18 cellular contexts compared by ENCODE assay signal in genomic region chr17:77253611-77254051, GRCh38.
DNase-seq lines count a peak whose midpoint lies in the region; ATAC-seq, FAIRE-seq and TF ChIP-seq lines count a peak whose summit lies in the region.
"Had no signal": no experiment of that assay in that cellular context is flagged by ENCODE, and none has a peak within 500 bp of the region (broad histone marks: within the 10 kb centered on the region; RNA-seq: fewer than 3 reads in every experiment).

No MANE protein-coding gene starts in this region.

- no peaks in the 10 kb centered on the region for H3K79me1 ChIP-seq in H1 (ENCODE audit: low read depth, low read length)

- no peaks in the 10 kb centered on the region for H3K9me3 Mint-ChIP-seq in mesothelial cell of epicardium
- no peaks in the 10 kb centered on the region for H3K9me3 Mint-ChIP-seq in Caco-2 (ENCODE audit: unreplicated experiment)
- H3K9me3 Mint-ChIP-seq: immature natural killer cell had no signal

- H4K8ac ChIP-seq in H1 (ENCODE audit: extremely low read depth, insufficient read depth, low read length): no peak overlapping the region

- H3K23ac ChIP-seq in H1 (ENCODE audit: insufficient read length): no peak overlapping the region

- H2AK5ac ChIP-seq in H1 (ENCODE audit: low read depth, low read length): no peak overlapping the region

- no peak for TF ChIP-seq EP300 in H1 (IDR thresholded peaks at IDR 0.05; ENCODE audit: borderline replicate concordance in 1 of 2, low read depth in 2 of 2, low read length in 2 of 2)

- no peak for FAIRE-seq in H1 (lab: Jason Lieb, UNC)
- FAIRE-seq in GM12891 (lab: Jason Lieb, UNC): no peak
- FAIRE-seq: H54 had no signal

- H3K27me3 ChIP-seq in H1 (replicated peaks in 1 of 4; ENCODE audit: control insufficient read depth in 3 of 4, extremely low read depth in 1 of 4, insufficient read depth in 3 of 4, low read length in 3 of 4): peaks cover 0 to under 1% (median 0%) of the 10 kb centered on the region in 4 experiments; a peak in 1 of 7 replicates
- no peaks in the 10 kb centered on the region for H3K27me3 ChIP-seq in Caco-2 (replicated peaks; ENCODE audit: control insufficient read depth, insufficient read depth, low read length)

- 78% methylated on average over 11 of the region's 11 CpGs; no CpG with 5 or more reads in 1 of the 2 experiments for WGBS in H1 (ENCODE audit: extremely low coverage in 1 of 2, insufficient coverage in 1 of 2, insufficient read length in 1 of 2, insufficient replicate concordance in 2 of 2, low coverage in 1 of 2, low lambda C conversion rate in 2 of 2, missing lambda C conversion rate in 1 of 2), 2 experiments

- POLR2A ChIA-PET in H1 (lab: Charles Lee; ENCODE audit: partially characterized antibody) (no interaction called here), Caco-2 (lab: Charles Lee) (no interaction called here)

- no peak overlapping the region for H2BK120ac ChIP-seq in H1 (replicated peaks; ENCODE audit: low read depth, low read length)

- H3K14ac ChIP-seq in H1 (ENCODE audit: insufficient read length): no peak overlapping the region

- H3K27me3 Mint-ChIP-seq in mesothelial cell of epicardium (ENCODE audit: low read depth) (peaks cover 11% of the 10 kb centered on the region), Caco-2 (ENCODE audit: insufficient read depth, unreplicated experiment) (peaks cover 3% of the 10 kb centered on the region)

- H4K5ac ChIP-seq in H1 (ENCODE audit: insufficient read length, low read depth, low read length): no peak overlapping the region

- peak overlapping the region; percentile 47 for H3K27ac Mint-ChIP-seq in mesothelial cell of epicardium
- no peak overlapping the region for H3K27ac Mint-ChIP-seq in Caco-2 (ENCODE audit: unreplicated experiment)
- H3K27ac Mint-ChIP-seq: immature natural killer cell had no signal

- H3K36me3 Mint-ChIP-seq in mesothelial cell of epicardium (no peaks in the 10 kb centered on the region), Caco-2 (ENCODE audit: insufficient read depth, unreplicated experiment) (peaks cover 5% of the 10 kb centered on the region)
- H3K36me3 Mint-ChIP-seq: immature natural killer cell had no signal

- DNase-seq in Daoy (ENCODE audit: low read depth) (peak; percentile 50), M059J (ENCODE audit: low read depth) (peak; percentile 69), H1 (ENCODE audit: low read depth in 1 of 2, low spot score in 2 of 2) (no peak), mesothelial cell of epicardium (ENCODE audit: low spot score in 2 of 2, unreplicated experiment in 2 of 2) (no peak), NCI-H1930 (lab: John Stamatoyannopoulos, UW) (no peak), GM12891 (ENCODE audit: insufficient read length, low spot score) (no peak), Caco-2 (no peak)
- DNase-seq: activated CD4-positive, alpha-beta T cell treated with anti-CD3 and anti-CD28 coated beads, Interleukin-2, amount 50 U/mL, for 48 hours; activated T-cell treated with anti-CD3 and anti-CD28 coated beads, Interleukin-2, amount 50 U/mL, for 48 hours; glutamatergic neuron; immature natural killer cell; NCI-H1417; nucleus accumbens; stimulated activated CD4-positive, alpha-beta T cell treated with anti-CD3 and anti-CD28 coated beads, Interleukin-4, amount 100 ng/mL, for 1 hour; stimulated activated CD8-positive, alpha-beta memory T cell treated with anti-CD3 and anti-CD28 coated beads, Interleukin-4, amount 100 ng/mL, for 48 hours had no signal

- intact Hi-C loops in Caco-2 (cut with micrococcal nuclease; ENCODE audit: unreplicated experiment): loop anchor here (10.0 kb wide), 1 partner anchor 241 kb away; no protein-coding TSS in a partner anchor

- TF ChIP-seq CTCF in H1 (IDR thresholded peaks at IDR 0.05; ENCODE audit: control extremely low read depth in 1 of 3, insufficient read depth in 1 of 3, low read depth in 1 of 3, low read length in 3 of 3): no peak
- TF ChIP-seq CTCF in mesothelial cell of epicardium (IDR thresholded peaks at IDR 0.05; ENCODE audit: unreplicated experiment): no peak
- no peak for TF ChIP-seq CTCF in Caco-2 (IDR thresholded peaks at IDR 0.05; ENCODE audit: insufficient read depth in 1 of 2, low read depth in 1 of 2, low read length in 1 of 2, severe bottlenecking in 1 of 2, unreplicated experiment in 1 of 2)

- TF ChIP-seq POLR2A in H1 (IDR thresholded peaks at IDR 0.05; ENCODE audit: control extremely low read depth in 1 of 2, low read depth in 2 of 2, low read length in 2 of 2) (no peak), GM12891 (IDR thresholded peaks at IDR 0.05; ENCODE audit: low read depth, low read length) (no peak)

- no peak overlapping the region for H3K56ac ChIP-seq in H1 (replicated peaks; ENCODE audit: insufficient read length, low read depth, low read length)

- no peak for TF ChIP-seq RAD21 in H1 (IDR thresholded peaks at IDR 0.05 in 1 of 2, conservative IDR thresholded peaks at IDR 0.05 in 1 of 2; ENCODE audit: low read depth in 2 of 2, low read length in 2 of 2)

- no peak overlapping the region for H2BK20ac ChIP-seq in H1 (ENCODE audit: low read length)

- no peaks in the 10 kb centered on the region for H3K9me3 ChIP-seq in H1 (ENCODE audit: insufficient read depth in 2 of 2, low read depth in 1 of 2, low read length in 1 of 2)
- no peaks in the 10 kb centered on the region for H3K9me3 ChIP-seq in Caco-2

- H3K27ac ChIP-seq in H1 (ENCODE audit: low read depth, low read length): no peak overlapping the region
- H3K27ac ChIP-seq: C4-2B had no signal

- no peaks in the 10 kb centered on the region for H3K79me2 ChIP-seq in H1 (ENCODE audit: control insufficient read depth in 1 of 2, insufficient read depth in 2 of 2, low read length in 2 of 2)

- H4K20me1 ChIP-seq in H1 (replicated peaks in 1 of 2; ENCODE audit: control insufficient read depth in 1 of 2, insufficient read depth in 2 of 2, low read length in 2 of 2): no peaks in the 10 kb centered on the region

- no peak overlapping the region for H4K91ac ChIP-seq in H1 (replicated peaks; ENCODE audit: insufficient read length, low read length)

- no peak overlapping the region for H3K4ac ChIP-seq in H1 (replicated peaks; ENCODE audit: insufficient read length, low read depth, low read length)

- H3K4me2 ChIP-seq in H1 (ENCODE audit: insufficient read depth in 1 of 2, low read depth in 2 of 2, low read length in 2 of 2): no peak overlapping the region

- no TSS peak for BruUV-seq in Caco-2 (replicated peaks; lab: Mats Ljungman, UMichigan)

- no peak overlapping the region for H2BK5ac ChIP-seq in H1 (ENCODE audit: low read depth, low read length)

- H2AFZ ChIP-seq in H1 (ENCODE audit: low read length): no peak overlapping the region

- 0 out of 2 replicates have a peak overlapping the region, but pooled peaks have one; percentile 16 for H2BK15ac ChIP-seq in H1 (ENCODE audit: low read length)

- no peaks in the 10 kb centered on the region for H3K36me3 ChIP-seq in H1 (ENCODE audit: control insufficient read depth in 2 of 4, insufficient read depth in 4 of 4, low read length in 3 of 4)
- no peaks in the 10 kb centered on the region for H3K36me3 ChIP-seq in Caco-2 (ENCODE audit: control insufficient read depth, insufficient read depth, low read length)

- CTCF ChIA-PET in H1 (lab: Charles Lee; ENCODE audit: partially characterized antibody) (interaction anchor here (0.6 to 3.9 kb wide), 7 partner anchors 12 to 1961 kb away, joined by 3 to 20 read pairs (median 9); no protein-coding TSS in a partner anchor), Caco-2 (lab: Charles Lee) (interaction anchor here (0.6 kb wide), 1 partner anchor 173 kb away, joined by 5 read pairs; no protein-coding TSS in a partner anchor)

- H3K9ac ChIP-seq in H1 (replicated peaks in 1 of 4; ENCODE audit: extremely low read depth in 1 of 4, low read depth in 3 of 4, low read length in 3 of 4): no peak overlapping the region

- H3K4me1 Mint-ChIP-seq in mesothelial cell of epicardium: peaks cover 27% of the 10 kb centered on the region
- H3K4me1 Mint-ChIP-seq in Caco-2 (ENCODE audit: low read depth, unreplicated experiment): peaks cover 17% of the 10 kb centered on the region
- H3K4me1 Mint-ChIP-seq: immature natural killer cell had no signal

- peaks cover 5% of the 10 kb centered on the region; the same call in 1 of the 2 replicates for H3K23me2 ChIP-seq in H1 (ENCODE audit: low read depth, low read length)

- H3K4me1 ChIP-seq in H1 (replicated peaks in 1 of 4; ENCODE audit: control insufficient read depth in 3 of 4, insufficient read depth in 4 of 4, low read length in 3 of 4): peaks cover 4 to 10% (median 5%) of the 10 kb centered on the region in 4 experiments; a peak in 6 of 7 replicates
- peaks cover 22% of the 10 kb centered on the region for H3K4me1 ChIP-seq in Caco-2

- no peak for ATAC-seq in HG03571 (IDR thresholded peaks at IDR 0.05; ENCODE audit: unreplicated experiment)

- H3K18ac ChIP-seq in H1 (ENCODE audit: extremely low read depth, low read length): no peak overlapping the region; the same call in none of the 2 replicates

- H3K4me3 ChIP-seq in H1 (ENCODE audit: extremely low read depth in 1 of 4, insufficient read depth in 2 of 4, low read depth in 3 of 4, low read length in 4 of 4): no peak overlapping the region
- no peak overlapping the region for H3K4me3 ChIP-seq in Caco-2 (ENCODE audit: low read depth, low read length)

- H2BK12ac ChIP-seq in H1 (ENCODE audit: low read depth, low read length): no peak overlapping the region

- no peak overlapping the region for H3K4me3 Mint-ChIP-seq in mesothelial cell of epicardium
- H3K4me3 Mint-ChIP-seq in Caco-2 (ENCODE audit: unreplicated experiment): no peak overlapping the region
- H3K4me3 Mint-ChIP-seq: immature natural killer cell had no signal

TF ChIP-seq in H1, 55 proteins besides CTCF, POLR2A, EP300 and RAD21 (continues in another document):
- no peak for TF ChIP-seq TAF7 (optimal IDR thresholded peaks at IDR 0.05; ENCODE audit: borderline replicate concordance, low read depth, low read length)
- TF ChIP-seq CHD2 (IDR thresholded peaks at IDR 0.05; ENCODE audit: low read length): no peak
- TF ChIP-seq SP2 (IDR thresholded peaks at IDR 0.05; ENCODE audit: low read length): no peak
- no peak for TF ChIP-seq POU5F1 (IDR thresholded peaks at IDR 0.05; ENCODE audit: low read depth, low read length)
- TF ChIP-seq CEBPB (IDR thresholded peaks at IDR 0.05; ENCODE audit: low read depth, low read length): no peak
- no peak for TF ChIP-seq HDAC6 (IDR thresholded peaks at IDR 0.05; ENCODE audit: low read depth, low read length)
- no peak for TF ChIP-seq NRF1 (IDR thresholded peaks at IDR 0.05; ENCODE audit: low read depth, low read length)

TF ChIP-seq in GM12891, 5 proteins besides CTCF, POLR2A, EP300 and RAD21:
- TF ChIP-seq SPI1 (IDR thresholded peaks at IDR 0.05; ENCODE audit: low read depth, low read length) (no peak), POU2F2 (IDR thresholded peaks at IDR 0.05; ENCODE audit: low read depth, low read length) (no peak), TAF1 (IDR thresholded peaks at IDR 0.05; ENCODE audit: low read depth, low read length) (no peak), POLR2AphosphoS5 (IDR thresholded peaks at IDR 0.05; ENCODE audit: low read depth, low read length) (no peak), PAX5 (IDR thresholded peaks at IDR 0.05; ENCODE audit: insufficient read depth, low read length, severe bottlenecking) (no peak)

Comparison
In these comparisons a context has a peak if more than half of its experiments do, and no peak if none do; other contexts are left out.
1. DNase-seq: peak in Daoy (single experiment) and M059J (single experiment); none in H1 (0 of 2), mesothelial cell of epicardium (0 of 2), NCI-H1930 (0 of 2), GM12891 (single experiment) and Caco-2 (0 of 2).